13 cellular contexts compared by ENCODE assay signal in genomic region chrX:66164931-66165330, GRCh38. TPM values are rescaled to one million over a fixed set of nuclear protein-coding genes. Genes with fewer than 3 reads are reported as not detected.
DNase-seq lines count a peak whose midpoint lies in the region; TF ChIP-seq lines count a peak whose summit lies in the region.
"Had no signal": no experiment of that assay in that cellular context is flagged by ENCODE, and none has a peak within 500 bp of the region (broad histone marks: within the 10 kb centered on the region; RNA-seq: fewer than 3 reads in every experiment).

No MANE protein-coding gene starts in this region.

- no peaks in the 10 kb centered on the region for H3K27me3 Mint-ChIP-seq in endodermal cell (ENCODE audit: insufficient read depth)
- H3K27me3 Mint-ChIP-seq: T-helper 17 cell had no signal

- H3K36me3 Mint-ChIP-seq in endodermal cell (ENCODE audit: low read depth), result peaks cover 8% of the 10 kb centered on the region
- H3K36me3 Mint-ChIP-seq: immature natural killer cell, natural killer cell had no signal

- H3K27me3 ChIP-seq in HUES6 (ENCODE audit: control insufficient read depth, insufficient read depth, low read length) (no peaks in the 10 kb centered on the region), endodermal cell (ENCODE audit: control insufficient read depth, insufficient read depth, low read length, poor library complexity, severe bottlenecking) (no peaks in the 10 kb centered on the region), muscle layer of duodenum (ENCODE audit: low read depth, low read length) (no peaks in the 10 kb centered on the region), tibial nerve (peaks cover 0 to 3% of the 10 kb centered on the region in 2 donors)

- H3K9ac ChIP-seq in HUES6 (ENCODE audit: low read length) (no peak overlapping the region), endodermal cell (ENCODE audit: extremely low read depth, low read length, poor library complexity, severe bottlenecking) (peak overlapping the region; percentile 75)

- H3K27ac Mint-ChIP-seq in endodermal cell, result no peak overlapping the region
- H3K27ac Mint-ChIP-seq: immature natural killer cell, natural killer cell, T-helper 17 cell had no signal

- no peak for TF ChIP-seq CTCF in endodermal cell (conservative IDR thresholded peaks at IDR 0.05)
- no peak for TF ChIP-seq CTCF in tibial nerve (IDR thresholded peaks at IDR 0.05)

- WGBS in endodermal cell (ENCODE audit: insufficient coverage in 1 of 2, insufficient read length in 1 of 2), 2 experiments, result 17% methylated on average over 2 of the region's 2 CpGs; no CpG with 5 or more reads in 1 of the 2 experiments
- 24 to 25% methylated on average over 2 of the region's 2 CpGs for WGBS in tibial nerve, 2 donors

- peak overlapping the region; percentile 82 for H3K4me3 ChIP-seq in HUES6 (ENCODE audit: low read depth, low read length)
- H3K4me3 ChIP-seq in endodermal cell (ENCODE audit: low read length), result peak overlapping the region; percentile 96
- H3K4me3 ChIP-seq in muscle layer of duodenum (ENCODE audit: low read depth in 1 of 2, low read length in 2 of 2), result peak overlapping the region; percentile 62 to 74
- H3K4me3 ChIP-seq in tibial nerve, result peak overlapping the region in 3 of 4 donors; percentile 2 to 46 (median 25)

- no peaks in the 10 kb centered on the region for H3K4me1 Mint-ChIP-seq in endodermal cell
- H3K4me1 Mint-ChIP-seq: immature natural killer cell, natural killer cell, T-helper 17 cell had no signal

- H3K4me1 ChIP-seq in HUES6 (ENCODE audit: control insufficient read depth, insufficient read depth, low read length) (peaks cover 4% of the 10 kb centered on the region; the same call in 1 of the 2 replicates), endodermal cell (ENCODE audit: control insufficient read depth, insufficient read depth, low read length) (no peaks in the 10 kb centered on the region), muscle layer of duodenum (ENCODE audit: control insufficient read depth in 1 of 2, insufficient read depth in 2 of 2, low read length in 2 of 2) (peaks cover 0 to 3% of the 10 kb centered on the region in 2 donors), tibial nerve (no peaks in the 10 kb centered on the region)

- DNase-seq in endodermal cell, result no peak
- DNase-seq in tibial nerve (ENCODE audit: low spot score in 2 of 2), result no peak
- no peak for DNase-seq in amygdala (lab: John Stamatoyannopoulos, UW)
- DNase-seq in HuH-7 (ENCODE audit: low spot score), result no peak
- no peak for DNase-seq in stimulated activated CD4-positive, alpha-beta T cell treated with anti-CD3 and anti-CD28 coated beads, Interleukin-2, amount 100 ng/mL, for 24 hours
- DNase-seq: activated CD4-positive, alpha-beta T cell treated with anti-CD3 and anti-CD28 coated beads, Interleukin-2, amount 50 U/mL, for 4 hours; immature natural killer cell; natural killer cell; NCI-H146; NCI-H524; T-helper 17 cell had no signal

- peak overlapping the region; percentile 89 for H3K4me3 Mint-ChIP-seq in endodermal cell
- H3K4me3 Mint-ChIP-seq: immature natural killer cell, natural killer cell, T-helper 17 cell had no signal

- H3K27ac ChIP-seq in HUES6 (ENCODE audit: low read depth, low read length) (0 out of 2 replicates have a peak overlapping the region, but pooled peaks have one; percentile 58), endodermal cell (ENCODE audit: low read depth, low read length) (no peak overlapping the region), muscle layer of duodenum (ENCODE audit: low read length) (peak overlapping the region; percentile 70), tibial nerve (peak overlapping the region in 2 of 4 donors; percentile 57 to 69)

- H3K9me3 ChIP-seq in HUES6 (ENCODE audit: control insufficient read depth, insufficient read depth, low read depth, low read length), result peaks cover 2% of the 10 kb centered on the region; the same call in 1 of the 2 replicates
- no peaks in the 10 kb centered on the region for H3K9me3 ChIP-seq in endodermal cell (ENCODE audit: control insufficient read depth, low read length)
- H3K9me3 ChIP-seq in muscle layer of duodenum (ENCODE audit: control insufficient read depth in 1 of 2, low read length in 2 of 2), result no peaks in the 10 kb centered on the region
- H3K9me3 ChIP-seq in tibial nerve, result no peaks in the 10 kb centered on the region

- peaks cover 10% of the 10 kb centered on the region; the same call in 1 of the 2 replicates for H3K36me3 ChIP-seq in HUES6 (ENCODE audit: control insufficient read depth, insufficient read depth, low read length)
- H3K36me3 ChIP-seq in endodermal cell (ENCODE audit: control insufficient read depth, insufficient read depth, low read length), result peaks cover 13% of the 10 kb centered on the region
- H3K36me3 ChIP-seq in muscle layer of duodenum (ENCODE audit: control insufficient read depth in 1 of 2, insufficient read depth in 2 of 2, low read length in 2 of 2), result no peaks in the 10 kb centered on the region
- H3K36me3 ChIP-seq in tibial nerve, result no peaks in the 10 kb centered on the region

- H3K9me3 Mint-ChIP-seq in endodermal cell, result peaks cover 27% of the 10 kb centered on the region
- H3K9me3 Mint-ChIP-seq: immature natural killer cell, natural killer cell had no signal

- TF ChIP-seq POLR2A in tibial nerve (IDR thresholded peaks at IDR 0.05), result no peak

- TF ChIP-seq EP300 in tibial nerve (IDR thresholded peaks at IDR 0.05), result no peak

RNA-seq across cellular contexts. Expression of gene HEPH, which starts 0.9 kb away (rescaled TPM):
- total RNA-seq in endodermal cell (10 to 100 TPM; 76.2 to 88.1 TPM), tibial nerve (10 to 100 TPM in 3 of 4 donors, 1 to 10 TPM in 1; 7.2 to 30.0 (median 24.1) TPM)
- 68.7 TPM for polyA plus RNA-seq in endodermal cell (2013, experiment 1 of 2)
- polyA plus RNA-seq in endodermal cell (2013, experiment 2 of 2), result 63.4 TPM
- total RNA-seq: natural killer cell had no signal
- polyA plus RNA-seq: immature natural killer cell had no signal

Comparison
In these comparisons a context has a peak if more than half of its experiments do, and no peak if none do; other contexts are left out.
1. H3K4me3 ChIP-seq: peak in every context shown above with its lines; median percentile 96 in endodermal cell; 82 in HUES6; 68 in muscle layer of duodenum; 25 in tibial nerve.